In the genomic region with DNA sequence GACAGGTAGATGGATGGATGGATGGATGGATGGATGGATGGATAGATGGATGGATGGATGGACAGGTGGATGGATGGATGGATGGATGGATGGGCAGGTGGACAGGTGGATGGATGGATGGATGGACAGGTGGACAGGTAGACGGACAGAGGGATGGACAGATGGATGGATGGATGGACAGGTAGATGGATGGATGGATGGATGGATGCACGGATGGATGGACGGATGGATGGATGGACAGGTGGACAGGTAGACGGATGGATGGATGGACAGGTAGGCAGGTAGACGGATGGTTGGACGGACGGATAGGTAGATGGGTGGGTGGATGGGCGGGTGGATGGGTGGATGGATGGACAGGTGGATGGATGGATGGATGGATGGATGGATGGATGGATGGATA, we compare ENCODE assay signal across 14 cellular contexts. TPM values are rescaled to one million over a fixed set of nuclear protein-coding genes. Genes with fewer than 3 reads are reported as not detected.
"Had no signal": no experiment of that assay in that cellular context is flagged by ENCODE, and none has a peak within 500 bp of the region (broad histone marks: within the 10 kb centered on the region; RNA-seq: fewer than 3 reads in every experiment).

No MANE protein-coding gene starts in this region.

- DNase-seq: activated B cell treated with CpG ODN at 0.5 μM for 24 hours; activated CD4-positive, alpha-beta T cell treated with anti-CD3 and anti-CD28 coated beads, Interleukin-2, amount 10 ng/mL, durations not matched to agents 24 days and 14 days; activated CD8-positive, alpha-beta T cell treated with anti-CD3 and anti-CD28 coated beads for 36 hours; activated naive CD4-positive, alpha-beta T cell treated with anti-CD3 and anti-CD28 coated beads, Interleukin-2, amount 50 U/mL, for 16 hours; activated T-cell treated with anti-CD3 and anti-CD28 coated beads, Interleukin-2, amount 50 U/mL, for 1 hour; esophagus squamous epithelium; substantia nigra; T-helper 1 cell; T-helper 9 cell had no signal

- H3K9me3 ChIP-seq: esophagus squamous epithelium had no signal

- H3K27ac ChIP-seq: coronary artery, tibial nerve had no signal

- FAIRE-seq: endometrium had no signal

- H3K4me1 ChIP-seq: tibial nerve had no signal

- ATAC-seq: SK-N-SH treated with all-trans-retinoic acid at 6 μM for 48 hours had no signal

- H3K4me3 ChIP-seq: coronary artery, esophagus squamous epithelium, lung, tibial nerve had no signal

- H3K27me3 ChIP-seq: tibial nerve had no signal

RNA-seq across cellular contexts. Expression of a gene that starts 24.3 kb away (rescaled TPM):
- total RNA-seq: activated B cell treated with CpG ODN at 0.5 μM for 24 hours had no signal
